In genomic region chr17:79144090-79144610, GRCh38 we compare ENCODE assay signal across 3 cellular contexts.
TF ChIP-seq lines count a peak whose summit lies in the region.

No MANE protein-coding gene starts in this region.

TF ChIP-seq in A549, 52 proteins besides CTCF, POLR2A, EP300 and RAD21 (continued from another document):
- TF ChIP-seq E2F6 (IDR thresholded peaks at IDR 0.05; ENCODE audit: borderline replicate concordance, low read depth) = no peak
- TF ChIP-seq, protein P1, sequence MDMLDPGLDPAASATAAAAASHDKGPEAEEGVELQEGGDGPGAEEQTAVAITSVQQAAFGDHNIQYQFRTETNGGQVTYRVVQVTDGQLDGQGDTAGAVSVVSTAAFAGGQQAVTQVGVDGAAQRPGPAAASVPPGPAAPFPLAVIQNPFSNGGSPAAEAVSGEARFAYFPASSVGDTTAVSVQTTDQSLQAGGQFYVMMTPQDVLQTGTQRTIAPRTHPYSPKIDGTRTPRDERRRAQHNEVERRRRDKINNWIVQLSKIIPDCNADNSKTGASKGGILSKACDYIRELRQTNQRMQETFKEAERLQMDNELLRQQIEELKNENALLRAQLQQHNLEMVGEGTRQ (IDR thresholded peaks at IDR 0.05) = 0 out of 2 replicates have a peak, but pooled peaks have one; percentile 7

TF ChIP-seq in IMR-90, 13 proteins besides CTCF, POLR2A, EP300 and RAD21 (continued from another document):
- no peak for TF ChIP-seq MAFK (IDR thresholded peaks at IDR 0.05; ENCODE audit: low read depth, low read length)
- TF ChIP-seq CHD1 (IDR thresholded peaks at IDR 0.05; ENCODE audit: low read depth, low read length) = no peak
- no peak for TF ChIP-seq CEBPB (IDR thresholded peaks at IDR 0.05; ENCODE audit: low read depth, low read length)

TF ChIP-seq in WTC11, 78 proteins besides CTCF, POLR2A, EP300 and RAD21 (continued from another document):
- no peak for TF ChIP-seq ZNF281 (CRISPR knock-in tag; IDR thresholded peaks at IDR 0.05)
- TF ChIP-seq, protein P2, sequence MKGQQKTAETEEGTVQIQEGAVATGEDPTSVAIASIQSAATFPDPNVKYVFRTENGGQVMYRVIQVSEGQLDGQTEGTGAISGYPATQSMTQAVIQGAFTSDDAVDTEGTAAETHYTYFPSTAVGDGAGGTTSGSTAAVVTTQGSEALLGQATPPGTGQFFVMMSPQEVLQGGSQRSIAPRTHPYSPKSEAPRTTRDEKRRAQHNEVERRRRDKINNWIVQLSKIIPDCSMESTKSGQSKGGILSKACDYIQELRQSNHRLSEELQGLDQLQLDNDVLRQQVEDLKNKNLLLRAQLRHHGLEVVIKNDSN (CRISPR knock-in tag; IDR thresholded peaks at IDR 0.05) = peak; percentile 42; the same call in 1 of the 2 replicates
- TF ChIP-seq, protein P3, sequence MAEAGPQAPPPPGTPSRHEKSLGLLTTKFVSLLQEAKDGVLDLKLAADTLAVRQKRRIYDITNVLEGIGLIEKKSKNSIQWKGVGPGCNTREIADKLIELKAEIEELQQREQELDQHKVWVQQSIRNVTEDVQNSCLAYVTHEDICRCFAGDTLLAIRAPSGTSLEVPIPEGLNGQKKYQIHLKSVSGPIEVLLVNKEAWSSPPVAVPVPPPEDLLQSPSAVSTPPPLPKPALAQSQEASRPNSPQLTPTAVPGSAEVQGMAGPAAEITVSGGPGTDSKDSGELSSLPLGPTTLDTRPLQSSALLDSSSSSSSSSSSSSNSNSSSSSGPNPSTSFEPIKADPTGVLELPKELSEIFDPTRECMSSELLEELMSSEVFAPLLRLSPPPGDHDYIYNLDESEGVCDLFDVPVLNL (CRISPR knock-in tag; IDR thresholded peaks at IDR 0.05; ENCODE audit: borderline replicate concordance, low read depth) = no peak
- TF ChIP-seq, protein P1 (CRISPR knock-in tag; IDR thresholded peaks at IDR 0.05) = peak; percentile 72
